ENCODE assay signal across 20 cellular contexts in genomic region chr5:177482359-177482795, GRCh38. TPM values are rescaled to one million over a fixed set of nuclear protein-coding genes. Genes with fewer than 3 reads are reported as not detected.
DNase-seq lines count a peak whose midpoint lies in the region; ATAC-seq and TF ChIP-seq lines count a peak whose summit lies in the region.
"Had no signal": no experiment of that assay in that cellular context is flagged by ENCODE, and none has a peak within 500 bp of the region (broad histone marks: within the 10 kb centered on the region; RNA-seq: fewer than 3 reads in every experiment).

No MANE protein-coding gene starts in this region.

- H3K9me1 ChIP-seq in IMR-90 (ENCODE audit: insufficient read depth, low read length), result peaks cover 21% of the 10 kb centered on the region; the same call in 1 of the 2 replicates

- H2BK120ac ChIP-seq in IMR-90 (ENCODE audit: low read depth, low read length), result no peak overlapping the region

- H3K27ac Mint-ChIP-seq in activated T-helper 2 cell treated with anti-CD3 and anti-CD28 coated beads, Interferon-gamma antibody, Interleukin-2, Interleukin-4, amounts not matched to agents 10 μg/mL and 5 μg/mL and 100 μg/mL, durations not matched to agents 14 hours and 24 hours and 36 hours, result peak overlapping the region; percentile 30
- peak overlapping the region; percentile 80 for H3K27ac Mint-ChIP-seq in glutamatergic neuron (ENCODE audit: unreplicated experiment)
- H3K27ac Mint-ChIP-seq: activated T-helper 17 cell treated with anti-CD3 and anti-CD28 coated beads, Interleukin-2, amount 50 U/mL, for 72 hours; IgD-negative memory B cell had no signal

- no peak for TF ChIP-seq CTCF in IMR-90 (conservative IDR thresholded peaks at IDR 0.05; ENCODE audit: low read depth, low read length)
- no peak for TF ChIP-seq CTCF in glutamatergic neuron (IDR thresholded peaks at IDR 0.05; ENCODE audit: partially characterized antibody, unreplicated experiment)
- no peak for TF ChIP-seq CTCF in thoracic aorta (IDR thresholded peaks at IDR 0.05)

- no peak overlapping the region for H3K14ac ChIP-seq in IMR-90 (replicated peaks; ENCODE audit: low read depth, low read length)

- H3K4me3 ChIP-seq in IMR-90 (ENCODE audit: insufficient read depth, low read depth, low read length) (no peak overlapping the region), thoracic aorta (no peak overlapping the region)
- H3K4me3 ChIP-seq: cardiac muscle cell, PC-9 had no signal

- H3K9me3 ChIP-seq in IMR-90 (ENCODE audit: control insufficient read depth, insufficient read depth, low read length) (no peaks in the 10 kb centered on the region), thoracic aorta (no peaks in the 10 kb centered on the region)
- H3K9me3 ChIP-seq: Caco-2 had no signal

- H3K27me3 ChIP-seq in IMR-90 (ENCODE audit: control insufficient read depth, insufficient read depth, low read length), result no peaks in the 10 kb centered on the region
- H3K27me3 ChIP-seq in thoracic aorta (replicated peaks; ENCODE audit: insufficient read depth), result no peaks in the 10 kb centered on the region
- H3K27me3 ChIP-seq: cardiac muscle cell had no signal

- ATAC-seq in IMR-90 (ENCODE audit: low read depth) (no peak), thoracic aorta (ENCODE audit: insufficient number of reproducible peaks, low FRiP score, low read depth) (no peak)
- ATAC-seq: activated T-helper 17 cell treated with anti-CD3 and anti-CD28 coated beads, Interleukin-2, amount 50 U/mL, for 72 hours had no signal

- no peak overlapping the region for H3K9ac ChIP-seq in IMR-90 (ENCODE audit: low read depth, low read length)

- no peak overlapping the region for H2BK5ac ChIP-seq in IMR-90 (ENCODE audit: low read depth, low read length, poor library complexity, severe bottlenecking)

- WGBS in IMR-90 (ENCODE audit: extremely low coverage in 2 of 2, insufficient read length in 1 of 2), 2 experiments, result 85% methylated on average over 3 of the region's 10 CpGs; no CpG with 5 or more reads in 1 of the 2 experiments

- no peak overlapping the region for H3K27ac ChIP-seq in IMR-90 (ENCODE audit: insufficient read depth, low read length)
- H3K27ac ChIP-seq in thoracic aorta, result peak overlapping the region; percentile 51 to 81
- H3K27ac ChIP-seq: cardiac muscle cell, HL-60, PC-9 had no signal

- no peak overlapping the region for H3K4ac ChIP-seq in IMR-90 (ENCODE audit: low read depth, low read length)

- in situ Hi-C loops in IMR-90 (cut with MboI; ENCODE audit: low sequenced_read_pairs), result no loop called here

- H3K4me1 Mint-ChIP-seq in activated T-helper 2 cell treated with anti-CD3 and anti-CD28 coated beads, Interferon-gamma antibody, Interleukin-2, Interleukin-4, amounts not matched to agents 10 μg/mL and 5 μg/mL and 100 μg/mL, durations not matched to agents 14 hours and 24 hours and 36 hours (ENCODE audit: low read depth), result peaks cover 24% of the 10 kb centered on the region
- peaks cover 40% of the 10 kb centered on the region for H3K4me1 Mint-ChIP-seq in glutamatergic neuron (ENCODE audit: low read depth, unreplicated experiment)
- H3K4me1 Mint-ChIP-seq: activated T-helper 17 cell treated with anti-CD3 and anti-CD28 coated beads, Interleukin-2, amount 50 U/mL, for 72 hours had no signal

- no peak overlapping the region for H3K4me3 Mint-ChIP-seq in activated T-helper 2 cell treated with anti-CD3 and anti-CD28 coated beads, Interferon-gamma antibody, Interleukin-2, Interleukin-4, amounts not matched to agents 10 μg/mL and 5 μg/mL and 100 μg/mL, durations not matched to agents 14 hours and 24 hours and 36 hours (ENCODE audit: low read depth)
- H3K4me3 Mint-ChIP-seq in glutamatergic neuron (ENCODE audit: unreplicated experiment), result peak overlapping the region; percentile 28
- H3K4me3 Mint-ChIP-seq: activated T-helper 17 cell treated with anti-CD3 and anti-CD28 coated beads, Interleukin-2, amount 50 U/mL, for 72 hours; IgD-negative memory B cell had no signal

- no peak overlapping the region for H2AK9ac ChIP-seq in IMR-90 (replicated peaks; ENCODE audit: low read depth, low read length, poor library complexity)

- H3K9me3 Mint-ChIP-seq in activated T-helper 2 cell treated with anti-CD3 and anti-CD28 coated beads, Interferon-gamma antibody, Interleukin-2, Interleukin-4, amounts not matched to agents 10 μg/mL and 5 μg/mL and 100 μg/mL, durations not matched to agents 14 hours and 24 hours and 36 hours, result no peaks in the 10 kb centered on the region
- peaks cover 21% of the 10 kb centered on the region for H3K9me3 Mint-ChIP-seq in glutamatergic neuron (ENCODE audit: unreplicated experiment)
- H3K9me3 Mint-ChIP-seq: activated T-helper 17 cell treated with anti-CD3 and anti-CD28 coated beads, Interleukin-2, amount 50 U/mL, for 72 hours; IgD-negative memory B cell had no signal

- H2AFZ ChIP-seq in IMR-90 (replicated peaks; ENCODE audit: low read length, poor library complexity), result no peak overlapping the region
- H2AFZ ChIP-seq: PC-9 had no signal

- no peak overlapping the region for H3K23ac ChIP-seq in IMR-90 (ENCODE audit: low read depth, low read length)

- H3K36me3 Mint-ChIP-seq in activated T-helper 2 cell treated with anti-CD3 and anti-CD28 coated beads, Interferon-gamma antibody, Interleukin-2, Interleukin-4, amounts not matched to agents 10 μg/mL and 5 μg/mL and 100 μg/mL, durations not matched to agents 14 hours and 24 hours and 36 hours (ENCODE audit: low read depth), result peaks cover 21% of the 10 kb centered on the region
- H3K36me3 Mint-ChIP-seq in glutamatergic neuron (ENCODE audit: unreplicated experiment), result no peaks in the 10 kb centered on the region
- H3K36me3 Mint-ChIP-seq: IgD-negative memory B cell had no signal

- H3K27me3 Mint-ChIP-seq in activated T-helper 2 cell treated with anti-CD3 and anti-CD28 coated beads, Interferon-gamma antibody, Interleukin-2, Interleukin-4, amounts not matched to agents 10 μg/mL and 5 μg/mL and 100 μg/mL, durations not matched to agents 14 hours and 24 hours and 36 hours (ENCODE audit: low read depth), result no peaks in the 10 kb centered on the region
- H3K27me3 Mint-ChIP-seq in glutamatergic neuron (ENCODE audit: unreplicated experiment), result peaks cover 22% of the 10 kb centered on the region
- H3K27me3 Mint-ChIP-seq: activated T-helper 17 cell treated with anti-CD3 and anti-CD28 coated beads, Interleukin-2, amount 50 U/mL, for 72 hours; IgD-negative memory B cell had no signal

- H2AK5ac ChIP-seq in IMR-90 (ENCODE audit: low read depth, low read length), result no peak overlapping the region

- H3K4me1 ChIP-seq in IMR-90 (ENCODE audit: control insufficient read depth, insufficient read depth, low read length) (peaks cover 20% of the 10 kb centered on the region), thoracic aorta (ENCODE audit: control insufficient read depth in 1 of 2, low read depth in 2 of 2) (peaks cover 15 to 88% of the 10 kb centered on the region in 2 donors)
- H3K4me1 ChIP-seq: Caco-2 had no signal

- dilution Hi-C loops in IMR-90 (cut with HindIII; ENCODE audit: low sequenced_read_pairs, unreplicated experiment), result no loop called here

- POLR2A ChIA-PET in IMR-90 (lab: Charles Lee; ENCODE audit: unreplicated experiment), result no interaction called here

- intact Hi-C loops in IMR-90 (cut with micrococcal nuclease), result no loop called here
- intact Hi-C loops in activated T-helper 2 cell treated with anti-CD3 and anti-CD28 coated beads, Interferon-gamma antibody, Interleukin-2, Interleukin-4, amounts not matched to agents 10 μg/mL and 5 μg/mL and 100 μg/mL, durations not matched to agents 14 hours and 24 hours and 36 hours (cut with micrococcal nuclease), result no loop called here

- no TSS peak for BruUV-seq in IMR-90 (replicated peaks; lab: Mats Ljungman, UMichigan)

- no peak overlapping the region for H4K8ac ChIP-seq in IMR-90 (ENCODE audit: low read depth in 2 of 2, low read length in 2 of 2)

- H2BK15ac ChIP-seq in IMR-90 (ENCODE audit: low read depth, low read length), result no peak overlapping the region

- H3K79me1 ChIP-seq in IMR-90 (ENCODE audit: low read depth in 1 of 2, low read length in 2 of 2), result peaks cover 31 to 58% of the 10 kb centered on the region in 2 experiments

- no peak overlapping the region for H4K5ac ChIP-seq in IMR-90 (ENCODE audit: low read depth, low read length)

- no peak overlapping the region for H3K56ac ChIP-seq in IMR-90 (ENCODE audit: extremely low read depth, insufficient read depth, low read length)

- H2BK20ac ChIP-seq in IMR-90 (ENCODE audit: low read depth, low read length), result no peak overlapping the region

- H4K91ac ChIP-seq in IMR-90 (ENCODE audit: insufficient read depth, low read depth, low read length), result no peak overlapping the region

- TF ChIP-seq POLR2A in IMR-90 (IDR thresholded peaks at IDR 0.05; ENCODE audit: low read depth, low read length), result 0 out of 2 replicates have a peak, but pooled peaks have one; percentile 41

- peaks cover 88% of the 10 kb centered on the region for H4K20me1 ChIP-seq in IMR-90 (ENCODE audit: insufficient read depth, low read length)

- H3K18ac ChIP-seq in IMR-90 (ENCODE audit: low read depth, low read length), result no peak overlapping the region

- TF ChIP-seq RAD21 in IMR-90 (IDR thresholded peaks at IDR 0.05; ENCODE audit: low read length), result no peak

- H3K36me3 ChIP-seq in IMR-90 (ENCODE audit: control insufficient read depth, insufficient read depth, low read length), result peaks cover 66% of the 10 kb centered on the region
- peaks cover 39% of the 10 kb centered on the region for H3K36me3 ChIP-seq in thoracic aorta

- CTCF ChIA-PET in IMR-90 (lab: Yijun Ruan, JAX), result no interaction called here

- DNase-seq in IMR-90 (no peak), glutamatergic neuron (no peak), thoracic aorta (ENCODE audit: low spot score) (no peak), UCSD-AML1 (lab: John Stamatoyannopoulos, UW; ENCODE audit: unreplicated experiment) (no peak)
- no peak for DNase-seq in activated T-helper 2 cell treated with anti-CD3 and anti-CD28 coated beads, Interferon-gamma antibody, Interleukin-2, Interleukin-4, amounts not matched to agents 10 μg/mL and 5 μg/mL and 100 μg/mL, durations not matched to agents 14 hours and 24 hours and 36 hours (ENCODE audit: low spot score)
- no peak for DNase-seq in stimulated activated CD4-positive, alpha-beta T cell treated with anti-CD3 and anti-CD28 coated beads, Interleukin-12 subunit alpha, Interleukin-12 subunit beta, amount 100 ng/mL, for 4 hours
- no peak for DNase-seq in activated effector memory CD4-positive, alpha-beta T cell treated with Interleukin-2 at 50 U/mL for 16 hours
- DNase-seq: activated CD4-positive, alpha-beta T cell treated with anti-CD3 and anti-CD28 coated beads for 1 hour; AML-193; Caco-2; erythroblast; retina; stimulated activated CD4-positive, alpha-beta T cell treated with anti-CD3 and anti-CD28 coated beads, Interleukin-15, amount 100 ng/mL, for 24 hours; T1000; trophoblast cell had no signal

- H3K4me2 ChIP-seq in IMR-90 (ENCODE audit: low read depth, low read length), result no peak overlapping the region
- H3K4me2 ChIP-seq: PC-9 had no signal

RNA-seq across cellular contexts. Expression of gene DBN1, which starts 8.9 kb away (rescaled TPM):
- 122 and 212 TPM in 2 replicates for total RNA-seq in IMR-90 (2012; rRNA removed)
- polyA plus RNA-seq in IMR-90 (2012; rRNA removed), result 187 and 235 TPM in 2 replicates
- polyA plus RNA-seq in IMR-90 (2012; cell fraction: cytosol; rRNA removed), result 150 and 193 TPM in 2 replicates
- polyA plus RNA-seq in IMR-90 (2012; cell fraction: nucleus; rRNA removed; ENCODE audit: low replicate concordance), result 786 and 1,481 TPM in 2 replicates
- 28.7 and 32.9 TPM in 2 replicates for total RNA-seq in activated T-helper 2 cell treated with anti-CD3 and anti-CD28 coated beads, Interferon-gamma antibody, Interleukin-2, Interleukin-4, amounts not matched to agents 10 μg/mL and 5 μg/mL and 100 μg/mL, durations not matched to agents 14 hours and 24 hours and 36 hours
- 1,261 TPM for total RNA-seq in glutamatergic neuron (ENCODE audit: unreplicated experiment)
- total RNA-seq in thoracic aorta, result 100 to 1,000 TPM in 1 of 2 donors, 10 to 100 TPM in 1; 91.2 to 132 TPM

RNA-seq across cellular contexts. Expression of gene PDLIM7, which starts 15.0 kb away (rescaled TPM):
- total RNA-seq in IMR-90 (2012; rRNA removed), result 70.4 and 72.5 TPM in 2 replicates
- 534 and 574 TPM in 2 replicates for polyA plus RNA-seq in IMR-90 (2012; rRNA removed)
- polyA plus RNA-seq in IMR-90 (2012; cell fraction: cytosol; rRNA removed), result 252 and 588 TPM in 2 replicates
- polyA plus RNA-seq in IMR-90 (2012; cell fraction: nucleus; rRNA removed; ENCODE audit: low replicate concordance), result 1,535 and 3,107 TPM in 2 replicates
- total RNA-seq in activated T-helper 2 cell treated with anti-CD3 and anti-CD28 coated beads, Interferon-gamma antibody, Interleukin-2, Interleukin-4, amounts not matched to agents 10 μg/mL and 5 μg/mL and 100 μg/mL, durations not matched to agents 14 hours and 24 hours and 36 hours, result 85.4 and 86.9 TPM in 2 replicates
- total RNA-seq in glutamatergic neuron (ENCODE audit: unreplicated experiment), result 430 TPM
- total RNA-seq in thoracic aorta, result 100 to 1,000 TPM; 626 to 891 TPM

RNA-seq across cellular contexts. Expression of gene DOK3, which starts 27.2 kb away (rescaled TPM):
- total RNA-seq in IMR-90 (2012; rRNA removed) (0.54 and 0.56 TPM in 2 replicates), glutamatergic neuron (ENCODE audit: unreplicated experiment) (29.2 TPM), thoracic aorta (10 to 100 TPM; 20.5 to 35.6 TPM)
- 3.6 and 3.9 TPM in 2 replicates for polyA plus RNA-seq in IMR-90 (2012; rRNA removed)
- 0.49 and 1.3 TPM in 2 replicates for polyA plus RNA-seq in IMR-90 (2012; cell fraction: cytosol; rRNA removed)
- 20.3 and 32.4 TPM in 2 replicates for polyA plus RNA-seq in IMR-90 (2012; cell fraction: nucleus; rRNA removed; ENCODE audit: low replicate concordance)
- total RNA-seq in activated T-helper 2 cell treated with anti-CD3 and anti-CD28 coated beads, Interferon-gamma antibody, Interleukin-2, Interleukin-4, amounts not matched to agents 10 μg/mL and 5 μg/mL and 100 μg/mL, durations not matched to agents 14 hours and 24 hours and 36 hours, result 3.3 and 4.9 TPM in 2 replicates

RNA-seq across cellular contexts. Expression of gene DDX41, which starts 34.4 kb away (rescaled TPM):
- total RNA-seq in IMR-90 (2012; rRNA removed) (130 and 141 TPM in 2 replicates), glutamatergic neuron (ENCODE audit: unreplicated experiment) (125 TPM), thoracic aorta (100 to 1,000 TPM in 1 of 2 donors, 10 to 100 TPM in 1; 53.7 to 138 TPM)
- 160 and 170 TPM in 2 replicates for polyA plus RNA-seq in IMR-90 (2012; rRNA removed)
- polyA plus RNA-seq in IMR-90 (2012; cell fraction: cytosol; rRNA removed), result 124 and 130 TPM in 2 replicates
- polyA plus RNA-seq in IMR-90 (2012; cell fraction: nucleus; rRNA removed; ENCODE audit: low replicate concordance), result 358 and 582 TPM in 2 replicates
- total RNA-seq in activated T-helper 2 cell treated with anti-CD3 and anti-CD28 coated beads, Interferon-gamma antibody, Interleukin-2, Interleukin-4, amounts not matched to agents 10 μg/mL and 5 μg/mL and 100 μg/mL, durations not matched to agents 14 hours and 24 hours and 36 hours, result 138 and 144 TPM in 2 replicates

RNA-seq across cellular contexts. Expression of gene PRR7, which starts 35.8 kb away (rescaled TPM):
- total RNA-seq in IMR-90 (2012; rRNA removed) (1.1 TPM in 2 replicates), glutamatergic neuron (ENCODE audit: unreplicated experiment) (4.1 TPM), thoracic aorta (10 to 100 TPM in 1 of 2 donors, 1 to 10 TPM in 1; 4.1 to 11.0 TPM)
- 10.1 and 13.6 TPM in 2 replicates for polyA plus RNA-seq in IMR-90 (2012; rRNA removed)
- polyA plus RNA-seq in IMR-90 (2012; cell fraction: cytosol; rRNA removed), result 11.9 and 36.3 TPM in 2 replicates
- 12.9 and 42.6 TPM in 2 replicates for polyA plus RNA-seq in IMR-90 (2012; cell fraction: nucleus; rRNA removed; ENCODE audit: low replicate concordance)
- 12.1 and 13.0 TPM in 2 replicates for total RNA-seq in activated T-helper 2 cell treated with anti-CD3 and anti-CD28 coated beads, Interferon-gamma antibody, Interleukin-2, Interleukin-4, amounts not matched to agents 10 μg/mL and 5 μg/mL and 100 μg/mL, durations not matched to agents 14 hours and 24 hours and 36 hours
